ENCODE assay signal across 8 cellular contexts in the genomic region with DNA sequence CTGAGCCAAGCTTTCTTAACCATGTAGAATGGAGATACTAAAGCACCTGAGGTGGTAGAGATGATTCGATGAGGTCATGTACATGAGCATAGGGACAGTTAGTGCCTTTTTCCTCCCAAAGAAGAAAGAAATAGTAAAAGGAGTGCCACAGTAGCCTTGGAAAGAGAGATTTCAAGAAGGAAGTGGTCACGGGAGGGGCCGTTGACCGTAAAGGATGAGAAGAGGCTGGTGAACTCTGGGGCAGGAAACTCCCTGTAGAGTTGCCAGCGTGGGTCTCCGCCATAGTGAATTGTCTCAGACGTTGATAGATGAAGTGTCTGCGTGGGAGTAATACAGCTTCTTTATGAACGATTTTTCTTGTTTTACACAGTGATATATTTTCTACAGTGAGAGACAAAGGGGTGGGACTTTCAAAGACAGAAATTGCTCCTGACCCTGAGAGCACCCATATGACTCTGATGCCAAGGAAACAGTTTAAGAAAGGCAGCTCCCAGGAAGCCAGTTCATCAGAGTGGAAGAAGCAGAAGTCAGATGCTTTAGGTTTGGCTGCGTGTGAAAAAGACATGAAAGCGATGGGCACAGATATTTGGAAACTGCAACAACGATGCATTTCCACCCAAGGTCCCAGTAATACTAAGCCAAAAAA. TPM values are rescaled to one million over a fixed set of nuclear protein-coding genes. Genes with fewer than 3 reads are reported as not detected.
A peak's percentile ranks its signal among the peaks of the same experiment; 100 is the strongest.
DNase-seq lines count a peak whose midpoint lies in the region; ATAC-seq and TF ChIP-seq lines count a peak whose summit lies in the region.

No MANE protein-coding gene starts in this region.

- H3K9me3 ChIP-seq in skeletal muscle tissue (ENCODE audit: control insufficient read depth in 3 of 3, low read length in 3 of 3): no peaks in the 10 kb centered on the region

- no peaks in the 10 kb centered on the region for H3K27me3 Mint-ChIP-seq in effector memory CD8-positive, alpha-beta T cell
- no peaks in the 10 kb centered on the region for H3K27me3 Mint-ChIP-seq in progenitor cell of endocrine pancreas

- peaks cover 0 to 2% of the 10 kb centered on the region in 2 donors for H3K9me3 Mint-ChIP-seq in effector memory CD8-positive, alpha-beta T cell
- H3K9me3 Mint-ChIP-seq in progenitor cell of endocrine pancreas (ENCODE audit: low read depth): no peaks in the 10 kb centered on the region

- H3K27ac ChIP-seq in skeletal muscle tissue (ENCODE audit: low read depth, low read length): peak overlapping the region; percentile 69

- no peak for TF ChIP-seq CTCF in GM12864 (IDR thresholded peaks at IDR 0.05; ENCODE audit: low read depth, low read length, missing control alignments)
- TF ChIP-seq CTCF in progenitor cell of endocrine pancreas (IDR thresholded peaks at IDR 0.05; ENCODE audit: unreplicated experiment): no peak

- H3K9ac ChIP-seq in skeletal muscle tissue (ENCODE audit: low read depth in 1 of 3, low read length in 3 of 3): no peak overlapping the region

- H3K27me3 ChIP-seq in skeletal muscle tissue (ENCODE audit: control insufficient read depth in 3 of 3, insufficient read depth in 3 of 3, low read length in 3 of 3): no peaks in the 10 kb centered on the region

- ATAC-seq in HG02870 (IDR thresholded peaks at IDR 0.05; ENCODE audit: unreplicated experiment) (peak; percentile 50), HG03025 (IDR thresholded peaks at IDR 0.05; ENCODE audit: low FRiP score, unreplicated experiment) (no peak)
- peak; percentile 84 to 93 for ATAC-seq in activated CD4-positive, CD25-positive, alpha-beta regulatory T cell treated with anti-CD3 and anti-CD28 coated beads, Interleukin-2, amount 50 U/mL, for 24 hours
- peak; percentile 99 for ATAC-seq in effector memory CD8-positive, alpha-beta T cell (replicated peaks)

- H3K27ac Mint-ChIP-seq in effector memory CD8-positive, alpha-beta T cell: peak overlapping the region; percentile 90 to 93
- no peak overlapping the region for H3K27ac Mint-ChIP-seq in progenitor cell of endocrine pancreas

- H3K36me3 ChIP-seq in skeletal muscle tissue (ENCODE audit: control insufficient read depth in 3 of 3, insufficient read depth in 3 of 3, low read length in 3 of 3): peaks cover 2 to 9% (median 4%) of the 10 kb centered on the region in 3 donors

- DNase-seq in GM12864 (ENCODE audit: low read depth) (peak; percentile 49), progenitor cell of endocrine pancreas (ENCODE audit: low spot score, unreplicated experiment) (no peak), NCI-H2107 treated with DMSO at 0.1 percent for 48 hours (lab: John Stamatoyannopoulos, UW; ENCODE audit: unreplicated experiment) (no peak)
- peak; percentile 34 to 41 (median 41) for DNase-seq in effector memory CD8-positive, alpha-beta T cell

- H3K4me1 Mint-ChIP-seq in effector memory CD8-positive, alpha-beta T cell (ENCODE audit: low read depth in 2 of 2): peaks cover 18 to 22% of the 10 kb centered on the region in 2 donors
- peaks cover 13% of the 10 kb centered on the region for H3K4me1 Mint-ChIP-seq in progenitor cell of endocrine pancreas (ENCODE audit: low read depth)

- no peak overlapping the region for H3K4me3 ChIP-seq in GM12864 (ENCODE audit: low read depth, low read length)
- H3K4me3 ChIP-seq in skeletal muscle tissue (ENCODE audit: low read length in 3 of 3): no peak overlapping the region

- peaks cover 0 to 9% (median 4%) of the 10 kb centered on the region in 3 donors for H3K4me1 ChIP-seq in skeletal muscle tissue (ENCODE audit: control insufficient read depth in 3 of 3, insufficient read depth in 3 of 3, low read length in 3 of 3)

- peaks cover 30% of the 10 kb centered on the region for H3K36me3 Mint-ChIP-seq in effector memory CD8-positive, alpha-beta T cell (ENCODE audit: insufficient read depth)
- peaks cover 27% of the 10 kb centered on the region for H3K36me3 Mint-ChIP-seq in progenitor cell of endocrine pancreas (ENCODE audit: insufficient read depth)

- H3K4me3 Mint-ChIP-seq in effector memory CD8-positive, alpha-beta T cell: peak overlapping the region; percentile 63 to 70
- no peak overlapping the region for H3K4me3 Mint-ChIP-seq in progenitor cell of endocrine pancreas (ENCODE audit: low read depth)

RNA-seq across cellular contexts. Expression of gene UGCG, which starts 41.3 kb away (rescaled TPM):
- total RNA-seq in skeletal muscle tissue: 42.3 TPM
- total RNA-seq in progenitor cell of endocrine pancreas: 26.8 and 27.7 TPM in 2 replicates

Comparison
In these comparisons a context has a peak if more than half of its experiments do, and no peak if none do; other contexts are left out.
1. DNase-seq: peak in GM12864 (single experiment) and effector memory CD8-positive, alpha-beta T cell (3 of 3); none in progenitor cell of endocrine pancreas (single experiment) and NCI-H2107 treated with DMSO at 0.1 percent for 48 hours (single experiment).